ENCODE assay signal across 17 cellular contexts in the genomic region with DNA sequence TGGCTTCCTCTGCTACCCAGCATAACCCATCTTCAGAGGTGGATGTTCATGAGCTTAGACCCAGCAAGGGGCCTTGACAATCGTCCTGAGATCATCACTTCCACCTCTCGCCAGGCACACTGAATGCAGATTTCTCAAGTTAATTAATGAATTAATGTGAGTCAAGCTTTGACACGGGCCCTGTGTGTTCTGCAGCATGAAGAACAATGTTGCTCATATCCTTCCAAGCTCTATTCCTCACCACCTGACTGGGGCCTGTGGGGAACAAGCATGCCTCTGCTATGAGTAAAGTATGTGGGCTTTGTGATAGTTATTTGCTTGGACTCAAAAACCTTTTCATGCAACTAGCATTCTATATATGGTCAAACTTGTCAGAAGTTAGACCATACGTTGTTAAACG.
A peak's percentile ranks its signal among the peaks of the same experiment; 100 is the strongest.
DNase-seq lines count a peak whose midpoint lies in the region; ATAC-seq and TF ChIP-seq lines count a peak whose summit lies in the region.
"Had no signal": no experiment of that assay in that cellular context is flagged by ENCODE, and none has a peak within 500 bp of the region (broad histone marks: within the 10 kb centered on the region; RNA-seq: fewer than 3 reads in every experiment).

No MANE protein-coding gene starts in this region.

- no peak overlapping the region for H2BK120ac ChIP-seq in mesenchymal stem cell (ENCODE audit: low read depth, low read length)

- no peak overlapping the region for H3K4me2 ChIP-seq in mesenchymal stem cell (ENCODE audit: low read length, poor library complexity, severe bottlenecking)
- H3K4me2 ChIP-seq: GM23338, KMS-11 had no signal

- no peak overlapping the region for H2BK15ac ChIP-seq in mesenchymal stem cell (ENCODE audit: low read depth, poor library complexity, severe bottlenecking)

- no peak for TF ChIP-seq CTCF in RWPE2 (IDR thresholded peaks at IDR 0.05; ENCODE audit: poor library complexity, severe bottlenecking)
- TF ChIP-seq CTCF in epithelial cell of proximal tubule (conservative IDR thresholded peaks at IDR 0.05; ENCODE audit: low read depth, low read length), result no peak

- H3K4ac ChIP-seq in mesenchymal stem cell (ENCODE audit: low read depth in 1 of 2, low read length in 2 of 2), result no peak overlapping the region

- ATAC-seq in RWPE2 (ENCODE audit: low read depth), result peak; percentile 91
- ATAC-seq: GM23338; naive thymus-derived CD8-positive, alpha-beta T cell had no signal

- H3K23ac ChIP-seq in mesenchymal stem cell (ENCODE audit: low read length in 2 of 2), result no peak overlapping the region

- H3K27ac ChIP-seq in RWPE2 (ENCODE audit: poor library complexity, severe bottlenecking), result peak overlapping the region; percentile 35
- no peak overlapping the region for H3K27ac ChIP-seq in mesenchymal stem cell (ENCODE audit: low read length, poor library complexity, severe bottlenecking)
- H3K27ac ChIP-seq: KMS-11, parathyroid adenoma, thoracic aorta had no signal

- H3K18ac ChIP-seq in mesenchymal stem cell (ENCODE audit: low read depth in 1 of 2, low read length in 2 of 2), result no peak overlapping the region

- no peak overlapping the region for H2AFZ ChIP-seq in mesenchymal stem cell (ENCODE audit: low read depth, low read length)
- H2AFZ ChIP-seq: GM23338, parathyroid adenoma had no signal

- H2AK5ac ChIP-seq in mesenchymal stem cell (ENCODE audit: low read length, severe bottlenecking), result no peak overlapping the region

- H3K14ac ChIP-seq in mesenchymal stem cell (ENCODE audit: low read length in 2 of 2), result no peak overlapping the region

- no peak overlapping the region for H3K9ac ChIP-seq in mesenchymal stem cell (ENCODE audit: low read length)
- H3K9ac ChIP-seq: KMS-11, parathyroid adenoma had no signal

- H3K27me3 ChIP-seq in RWPE2 (ENCODE audit: insufficient read depth, poor library complexity, severe bottlenecking), result no peaks in the 10 kb centered on the region
- H3K27me3 ChIP-seq in mesenchymal stem cell (ENCODE audit: control insufficient read depth in 1 of 2, insufficient read depth in 1 of 2, low read length in 2 of 2), result no peaks in the 10 kb centered on the region

- no peaks in the 10 kb centered on the region for H3K4me1 ChIP-seq in RWPE2 (ENCODE audit: insufficient read depth, poor library complexity, severe bottlenecking)
- no peaks in the 10 kb centered on the region for H3K4me1 ChIP-seq in mesenchymal stem cell (ENCODE audit: control insufficient read depth, insufficient read depth, low read depth, low read length)
- H3K4me1 ChIP-seq: parathyroid adenoma had no signal

- no peak overlapping the region for H4K91ac ChIP-seq in mesenchymal stem cell (ENCODE audit: low read length)

- no peaks in the 10 kb centered on the region for H3K79me1 ChIP-seq in mesenchymal stem cell (replicated peaks; ENCODE audit: low read length, poor library complexity, severe bottlenecking)

- DNase-seq in ELR (ENCODE audit: low read depth) (peak; percentile 80), RWPE2 (ENCODE audit: low spot score) (no peak), epithelial cell of proximal tubule (ENCODE audit: low read depth) (peak; percentile 86), mesenchymal stem cell (peak; percentile 6), HuH-7 (ENCODE audit: low spot score) (no peak), NCI-H1105 (lab: John Stamatoyannopoulos, UW) (no peak)
- DNase-seq in NK-92 treated with Interleukin-12 subunit alpha and Interleukin-12 subunit beta, amount 100 ng/mL, for 24 hours (lab: John Stamatoyannopoulos, UW), result no peak
- DNase-seq in activated CD4-positive, alpha-beta T cell treated with anti-CD3 and anti-CD28 coated beads for 4 hours, result no peak
- DNase-seq: cerebellar nuclear complex; glutamatergic neuron; naive thymus-derived CD8-positive, alpha-beta T cell; NCI-H1417 treated with DMSO at 0.1 percent for 48 hours; NCI-H345 had no signal

- no peak overlapping the region for H3K4me3 ChIP-seq in RWPE2 (ENCODE audit: severe bottlenecking)
- H3K4me3 ChIP-seq in epithelial cell of proximal tubule (ENCODE audit: low read depth, low read length), result no peak overlapping the region
- no peak overlapping the region for H3K4me3 ChIP-seq in mesenchymal stem cell (ENCODE audit: insufficient read depth in 1 of 2, low read depth in 1 of 2, low read length in 2 of 2)
- H3K4me3 ChIP-seq: GM23338, thoracic aorta had no signal

- H3K36me3 ChIP-seq in RWPE2 (ENCODE audit: low read depth) (no peaks in the 10 kb centered on the region), mesenchymal stem cell (ENCODE audit: control insufficient read depth in 1 of 2, insufficient read depth in 2 of 2, low read depth in 1 of 2, low read length in 2 of 2) (no peaks in the 10 kb centered on the region)
- H3K36me3 ChIP-seq: thoracic aorta had no signal

- no peak overlapping the region for H2BK5ac ChIP-seq in mesenchymal stem cell (ENCODE audit: low read depth, low read length, poor library complexity, severe bottlenecking)

- no peak overlapping the region for H4K8ac ChIP-seq in mesenchymal stem cell (ENCODE audit: low read length)

- H3K9me3 ChIP-seq in RWPE2 (ENCODE audit: severe bottlenecking), result no peaks in the 10 kb centered on the region
- no peaks in the 10 kb centered on the region for H3K9me3 ChIP-seq in mesenchymal stem cell (ENCODE audit: control insufficient read depth, low read length)
- H3K9me3 ChIP-seq: thoracic aorta had no signal

- 56% methylated on average over 3 of the region's 5 CpGs for WGBS in mesenchymal stem cell

- no peak overlapping the region for H2BK12ac ChIP-seq in mesenchymal stem cell (ENCODE audit: low read length in 2 of 2)

Comparison
In these comparisons a context has a peak if more than half of its experiments do, and no peak if none do; other contexts are left out.
1. DNase-seq: peak in ELR (single experiment), epithelial cell of proximal tubule (single experiment) and mesenchymal stem cell (single experiment); none in RWPE2 (single experiment), HuH-7 (single experiment), NCI-H1105 (single experiment), NK-92 treated with Interleukin-12 subunit alpha and Interleukin-12 subunit beta, amount 100 ng/mL, for 24 hours (single experiment) and activated CD4-positive, alpha-beta T cell treated with anti-CD3 and anti-CD28 coated beads for 4 hours (0 of 2).